13 cellular contexts compared by ENCODE assay signal in genomic region chr3:16347548-16347947, GRCh38.
"Had no signal": no experiment of that assay in that cellular context is flagged by ENCODE, and none has a peak within 500 bp of the region (broad histone marks: within the 10 kb centered on the region; RNA-seq: fewer than 3 reads in every experiment).

No MANE protein-coding gene starts in this region.

- H3K27ac ChIP-seq: neutrophil, skin epidermis, tibial artery, uterus had no signal

- H3K36me3 ChIP-seq: neutrophil, uterus had no signal

- H3K27ac Mint-ChIP-seq: endodermal cell had no signal

- H3K4me1 ChIP-seq: uterus had no signal

- H3K9me3 ChIP-seq: neutrophil, tibial artery, uterus had no signal

- H3K4me3 Mint-ChIP-seq: endodermal cell had no signal

- H3K4me3 ChIP-seq: skin epidermis, tibial artery, uterus had no signal

- H3K27me3 ChIP-seq: neutrophil, tibial artery, uterus had no signal

- H3K9me3 Mint-ChIP-seq: endodermal cell had no signal

- DNase-seq: activated CD4-positive, CD25-positive, alpha-beta regulatory T cell treated with anti-CD3 and anti-CD28 coated beads, Interleukin-2, amount 50 U/mL, for 72 hours; activated gamma-delta T cell treated with Interleukin-2 at 50 U/mL for 16 hours; activated T-cell treated with anti-CD3 and anti-CD28 coated beads for 4 hours; dermis blood vessel endothelial cell; endodermal cell; hippocampal formation; kidney glomerular epithelial cell; stimulated activated CD4-positive, alpha-beta T cell treated with anti-CD3 and anti-CD28 coated beads, Interleukin-4, amount 100 ng/mL, for 4 hours; T-helper 9 cell; tibial artery; uterus had no signal
